Comparison of ENCODE assay signal across 1 cellular context in genomic region chr5:150350524-150351344, GRCh38.
TF ChIP-seq lines count a peak whose summit lies in the region.

No MANE protein-coding gene starts in this region.

TF ChIP-seq in K562, 482 proteins besides CTCF, POLR2A, EP300 and RAD21 (continued from another document and continues in another):
- TF ChIP-seq THAP12 (CRISPR knock-in tag; IDR thresholded peaks at IDR 0.05) (no peak), KLF10 (CRISPR knock-in tag; IDR thresholded peaks at IDR 0.05) (no peak), CHD7 (IDR thresholded peaks at IDR 0.05; ENCODE audit: low read depth, low read length) (no peak), PTRF (tag; IDR thresholded peaks at IDR 0.05) (no peak), CREBBP (IDR thresholded peaks at IDR 0.05; ENCODE audit: low read depth, low read length) (no peak), RBM25 (IDR thresholded peaks at IDR 0.05; ENCODE audit: low read depth, low read length, severe bottlenecking) (no peak), CHD2 (IDR thresholded peaks at IDR 0.05; ENCODE audit: low read depth, low read length) (no peak), LCOR (CRISPR knock-in tag; IDR thresholded peaks at IDR 0.05) (0 out of 2 replicates have a peak, but pooled peaks have one; percentile 40), CTBP1 (IDR thresholded peaks at IDR 0.05; ENCODE audit: borderline replicate concordance) (peak; percentile 71; the same call in 1 of the 2 replicates), IFI16 (CRISPR knock-in tag; IDR thresholded peaks at IDR 0.05) (no peak), GTF2E2 (tag; IDR thresholded peaks at IDR 0.05) (no peak), TEAD4 (IDR thresholded peaks at IDR 0.05; ENCODE audit: low read length) (no peak), TEAD4 (CRISPR knock-in tag; IDR thresholded peaks at IDR 0.05; ENCODE audit: borderline replicate concordance) (no peak), ZZZ3 (IDR thresholded peaks at IDR 0.05) (no peak), DLX4 (CRISPR knock-in tag; IDR thresholded peaks at IDR 0.05) (no peak), CXXC5 (CRISPR knock-in tag; IDR thresholded peaks at IDR 0.05) (no peak), TOE1 (IDR thresholded peaks at IDR 0.05; ENCODE audit: borderline replicate concordance) (no peak), TOE1 (CRISPR knock-in tag; IDR thresholded peaks at IDR 0.05; ENCODE audit: borderline replicate concordance, low read depth) (no peak), PREB (CRISPR knock-in tag; IDR thresholded peaks at IDR 0.05) (0 out of 2 replicates have a peak, but pooled peaks have one; percentile 43), ETS1 (conservative IDR thresholded peaks at IDR 0.05; ENCODE audit: control insufficient read depth, low read depth, low read length) (0 out of 2 replicates have a peak, but pooled peaks have one; percentile 31), PRMT5 (CRISPR knock-in tag; IDR thresholded peaks at IDR 0.05) (no peak), SMC3 (conservative IDR thresholded peaks at IDR 0.05; ENCODE audit: insufficient read depth, low read depth, low read length) (peak; percentile 78), CHD4 (IDR thresholded peaks at IDR 0.05; ENCODE audit: insufficient read depth, insufficient replicate concordance, low read depth, low read length, poor library complexity, severe bottlenecking) (no peak), NR2F6 (CRISPR knock-in tag; IDR thresholded peaks at IDR 0.05) (peak; percentile 98), XRCC3 (IDR thresholded peaks at IDR 0.05) (no peak), GABPB1 (CRISPR knock-in tag; IDR thresholded peaks at IDR 0.05) (peak; percentile 48; the same call in 1 of the 2 replicates), KDM1A (IDR thresholded peaks at IDR 0.05) (no peak)
- TF ChIP-seq, protein P1, sequence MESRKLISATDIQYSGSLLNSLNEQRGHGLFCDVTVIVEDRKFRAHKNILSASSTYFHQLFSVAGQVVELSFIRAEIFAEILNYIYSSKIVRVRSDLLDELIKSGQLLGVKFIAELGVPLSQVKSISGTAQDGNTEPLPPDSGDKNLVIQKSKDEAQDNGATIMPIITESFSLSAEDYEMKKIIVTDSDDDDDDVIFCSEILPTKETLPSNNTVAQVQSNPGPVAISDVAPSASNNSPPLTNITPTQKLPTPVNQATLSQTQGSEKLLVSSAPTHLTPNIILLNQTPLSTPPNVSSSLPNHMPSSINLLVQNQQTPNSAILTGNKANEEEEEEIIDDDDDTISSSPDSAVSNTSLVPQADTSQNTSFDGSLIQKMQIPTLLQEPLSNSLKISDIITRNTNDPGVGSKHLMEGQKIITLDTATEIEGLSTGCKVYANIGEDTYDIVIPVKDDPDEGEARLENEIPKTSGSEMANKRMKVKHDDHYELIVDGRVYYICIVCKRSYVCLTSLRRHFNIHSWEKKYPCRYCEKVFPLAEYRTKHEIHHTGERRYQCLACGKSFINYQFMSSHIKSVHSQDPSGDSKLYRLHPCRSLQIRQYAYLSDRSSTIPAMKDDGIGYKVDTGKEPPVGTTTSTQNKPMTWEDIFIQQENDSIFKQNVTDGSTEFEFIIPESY (CRISPR knock-in tag; IDR thresholded peaks at IDR 0.05): no peak
- TF ChIP-seq, protein P2, sequence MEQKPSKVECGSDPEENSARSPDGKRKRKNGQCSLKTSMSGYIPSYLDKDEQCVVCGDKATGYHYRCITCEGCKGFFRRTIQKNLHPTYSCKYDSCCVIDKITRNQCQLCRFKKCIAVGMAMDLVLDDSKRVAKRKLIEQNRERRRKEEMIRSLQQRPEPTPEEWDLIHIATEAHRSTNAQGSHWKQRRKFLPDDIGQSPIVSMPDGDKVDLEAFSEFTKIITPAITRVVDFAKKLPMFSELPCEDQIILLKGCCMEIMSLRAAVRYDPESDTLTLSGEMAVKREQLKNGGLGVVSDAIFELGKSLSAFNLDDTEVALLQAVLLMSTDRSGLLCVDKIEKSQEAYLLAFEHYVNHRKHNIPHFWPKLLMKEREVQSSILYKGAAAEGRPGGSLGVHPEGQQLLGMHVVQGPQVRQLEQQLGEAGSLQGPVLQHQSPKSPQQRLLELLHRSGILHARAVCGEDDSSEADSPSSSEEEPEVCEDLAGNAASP (IDR thresholded peaks at IDR 0.05): no peak
- TF ChIP-seq, protein P3, sequence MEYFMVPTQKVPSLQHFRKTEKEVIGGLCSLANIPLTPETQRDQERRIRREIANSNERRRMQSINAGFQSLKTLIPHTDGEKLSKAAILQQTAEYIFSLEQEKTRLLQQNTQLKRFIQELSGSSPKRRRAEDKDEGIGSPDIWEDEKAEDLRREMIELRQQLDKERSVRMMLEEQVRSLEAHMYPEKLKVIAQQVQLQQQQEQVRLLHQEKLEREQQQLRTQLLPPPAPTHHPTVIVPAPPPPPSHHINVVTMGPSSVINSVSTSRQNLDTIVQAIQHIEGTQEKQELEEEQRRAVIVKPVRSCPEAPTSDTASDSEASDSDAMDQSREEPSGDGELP (CRISPR knock-in tag; IDR thresholded peaks at IDR 0.05; ENCODE audit: borderline replicate concordance): peak; percentile 79
- TF ChIP-seq, protein P4, sequence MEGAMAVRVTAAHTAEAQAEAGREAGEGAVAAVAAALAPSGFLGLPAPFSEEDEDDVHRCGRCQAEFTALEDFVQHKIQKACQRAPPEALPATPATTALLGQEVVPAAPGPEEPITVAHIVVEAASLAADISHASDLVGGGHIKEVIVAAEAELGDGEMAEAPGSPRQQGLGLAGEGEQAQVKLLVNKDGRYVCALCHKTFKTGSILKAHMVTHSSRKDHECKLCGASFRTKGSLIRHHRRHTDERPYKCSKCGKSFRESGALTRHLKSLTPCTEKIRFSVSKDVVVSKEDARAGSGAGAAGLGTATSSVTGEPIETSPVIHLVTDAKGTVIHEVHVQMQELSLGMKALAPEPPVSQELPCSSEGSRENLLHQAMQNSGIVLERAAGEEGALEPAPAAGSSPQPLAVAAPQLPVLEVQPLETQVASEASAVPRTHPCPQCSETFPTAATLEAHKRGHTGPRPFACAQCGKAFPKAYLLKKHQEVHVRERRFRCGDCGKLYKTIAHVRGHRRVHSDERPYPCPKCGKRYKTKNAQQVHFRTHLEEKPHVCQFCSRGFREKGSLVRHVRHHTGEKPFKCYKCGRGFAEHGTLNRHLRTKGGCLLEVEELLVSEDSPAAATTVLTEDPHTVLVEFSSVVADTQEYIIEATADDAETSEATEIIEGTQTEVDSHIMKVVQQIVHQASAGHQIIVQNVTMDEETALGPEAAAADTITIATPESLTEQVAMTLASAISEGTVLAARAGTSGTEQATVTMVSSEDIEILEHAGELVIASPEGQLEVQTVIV (CRISPR knock-in tag; IDR thresholded peaks at IDR 0.05; ENCODE audit: borderline replicate concordance): no peak
- TF ChIP-seq, protein P5, sequence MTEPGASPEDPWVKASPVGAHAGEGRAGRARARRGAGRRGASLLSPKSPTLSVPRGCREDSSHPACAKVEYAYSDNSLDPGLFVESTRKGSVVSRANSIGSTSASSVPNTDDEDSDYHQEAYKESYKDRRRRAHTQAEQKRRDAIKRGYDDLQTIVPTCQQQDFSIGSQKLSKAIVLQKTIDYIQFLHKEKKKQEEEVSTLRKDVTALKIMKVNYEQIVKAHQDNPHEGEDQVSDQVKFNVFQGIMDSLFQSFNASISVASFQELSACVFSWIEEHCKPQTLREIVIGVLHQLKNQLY (CRISPR knock-in tag; conservative IDR thresholded peaks at IDR 0.05): no peak
